Comparison of ENCODE assay signal across 30 cellular contexts in genomic region chr17:9468937-9469336, GRCh38.
DNase-seq lines count a peak whose midpoint lies in the region; ATAC-seq and TF ChIP-seq lines count a peak whose summit lies in the region.
"Had no signal": no experiment of that assay in that cellular context is flagged by ENCODE, and none has a peak within 500 bp of the region (broad histone marks: within the 10 kb centered on the region; RNA-seq: fewer than 3 reads in every experiment).

No MANE protein-coding gene starts in this region.

- H3K4me3 Mint-ChIP-seq in activated CD8-positive, alpha-beta memory T cell treated with anti-CD3 and anti-CD28 coated beads, Interleukin-2, amount 10 ng/mL, durations not matched to agents 7 days and 5 days = no peak overlapping the region
- no peak overlapping the region for H3K4me3 Mint-ChIP-seq in central memory CD8-positive, alpha-beta T cell
- H3K4me3 Mint-ChIP-seq in neural progenitor cell = no peak overlapping the region
- H3K4me3 Mint-ChIP-seq: activated naive CD8-positive, alpha-beta T cell; B cell; nephron progenitor cell had no signal

- H2AFZ ChIP-seq in DND-41 (ENCODE audit: low read depth, low read length) = peak overlapping the region; percentile 68; the same call in 1 of the 2 replicates
- H2AFZ ChIP-seq in neural progenitor cell (replicated peaks) = no peak overlapping the region
- H2AFZ ChIP-seq: GM23248 had no signal

- H3K79me2 ChIP-seq in DND-41 (ENCODE audit: insufficient read depth, low read length) (no peaks in the 10 kb centered on the region), neural progenitor cell (ENCODE audit: low read depth) (no peaks in the 10 kb centered on the region)

- H3F3A ChIP-seq in neural progenitor cell (ENCODE audit: low read depth) = peaks cover 8% of the 10 kb centered on the region

- H3K36me3 ChIP-seq in DND-41 (ENCODE audit: insufficient read depth, low read length) (no peaks in the 10 kb centered on the region), neural progenitor cell (no peaks in the 10 kb centered on the region), brain microvascular endothelial cell (replicated peaks) (no peaks in the 10 kb centered on the region)
- H3K36me3 ChIP-seq: ascending aorta, cardiac muscle cell, upper lobe of left lung had no signal

- H3K27me3 Mint-ChIP-seq in activated CD8-positive, alpha-beta memory T cell treated with anti-CD3 and anti-CD28 coated beads, Interleukin-2, amount 10 ng/mL, durations not matched to agents 7 days and 5 days = no peaks in the 10 kb centered on the region
- no peaks in the 10 kb centered on the region for H3K27me3 Mint-ChIP-seq in central memory CD8-positive, alpha-beta T cell
- no peaks in the 10 kb centered on the region for H3K27me3 Mint-ChIP-seq in neural progenitor cell (ENCODE audit: insufficient read depth, low read depth)
- H3K27me3 Mint-ChIP-seq: activated naive CD8-positive, alpha-beta T cell; B cell had no signal

- no peaks in the 10 kb centered on the region for H3K9me3 Mint-ChIP-seq in activated CD8-positive, alpha-beta memory T cell treated with anti-CD3 and anti-CD28 coated beads, Interleukin-2, amount 10 ng/mL, durations not matched to agents 7 days and 5 days (ENCODE audit: low read depth)
- no peaks in the 10 kb centered on the region for H3K9me3 Mint-ChIP-seq in central memory CD8-positive, alpha-beta T cell
- peaks cover 3% of the 10 kb centered on the region for H3K9me3 Mint-ChIP-seq in neural progenitor cell
- H3K9me3 Mint-ChIP-seq: nephron progenitor cell had no signal

- H3K27ac Mint-ChIP-seq in activated CD8-positive, alpha-beta memory T cell treated with anti-CD3 and anti-CD28 coated beads, Interleukin-2, amount 10 ng/mL, durations not matched to agents 7 days and 5 days = peak overlapping the region; percentile 92
- peak overlapping the region; percentile 87 for H3K27ac Mint-ChIP-seq in central memory CD8-positive, alpha-beta T cell (ENCODE audit: low read depth)
- peak overlapping the region; percentile 28 for H3K27ac Mint-ChIP-seq in neural progenitor cell
- H3K27ac Mint-ChIP-seq: activated naive CD8-positive, alpha-beta T cell; B cell had no signal

- H3K4me1 ChIP-seq in DND-41 (ENCODE audit: insufficient read depth, low read length) (peaks cover 44% of the 10 kb centered on the region), neural progenitor cell (peaks cover 4% of the 10 kb centered on the region)
- H3K4me1 ChIP-seq: Caco-2, upper lobe of left lung had no signal

- in situ Hi-C loops in brain microvascular endothelial cell (cut with HindIII; ENCODE audit: low pct_ligation_motif_present, low sequenced_read_pairs) = no loop called here

- H3K4me2 ChIP-seq in DND-41 (ENCODE audit: insufficient read depth, low read length) (no peak overlapping the region), neural progenitor cell (no peak overlapping the region)

- H3K4me3 ChIP-seq in DND-41 (ENCODE audit: low read depth in 1 of 2, low read length in 2 of 2) = no peak overlapping the region
- no peak overlapping the region for H3K4me3 ChIP-seq in neural progenitor cell
- H3K4me3 ChIP-seq in brain microvascular endothelial cell (ENCODE audit: low read depth, low read length) = no peak overlapping the region
- H3K4me3 ChIP-seq: ascending aorta, cardiac muscle cell, GM23248, upper lobe of left lung had no signal

- H3K9ac ChIP-seq in DND-41 (ENCODE audit: low read depth, low read length) = peak overlapping the region; percentile 43; the same call in 1 of the 2 replicates
- H3K9ac ChIP-seq in neural progenitor cell = no peak overlapping the region
- H3K9ac ChIP-seq: GM23248 had no signal

- no peak for DNase-seq in activated CD8-positive, alpha-beta memory T cell treated with anti-CD3 and anti-CD28 coated beads, Interleukin-2, amount 10 ng/mL, durations not matched to agents 7 days and 5 days
- DNase-seq in activated CD8-positive, alpha-beta memory T cell treated with anti-CD3 and anti-CD28 coated beads for 24 hours = no peak
- DNase-seq in DND-41 = no peak
- no peak for DNase-seq in central memory CD8-positive, alpha-beta T cell (ENCODE audit: low spot score in 2 of 2)
- no peak for DNase-seq in neural progenitor cell (ENCODE audit: low spot score)
- DNase-seq in brain microvascular endothelial cell = no peak
- DNase-seq in NCI-H187 (lab: John Stamatoyannopoulos, UW) = no peak
- DNase-seq: ACHN; activated CD4-positive, CD25-positive, alpha-beta regulatory T cell treated with anti-CD3 and anti-CD28 coated beads, Interleukin-2, amount 50 U/mL, for 72 hours; Caco-2; erythroblast; GM23248; KG1; kidney; left ventricle myocardium superior; NCI-H1417; NCI-H2081; NCI-H2227 treated with DMSO at 0.1 percent for 48 hours; NCI-H526; nephron progenitor cell; OCI-M1; stimulated activated CD4-positive, alpha-beta T cell treated with anti-CD3 and anti-CD28 coated beads, Interleukin-15, amount 100 ng/mL, for 24 hours; stimulated activated CD4-positive, alpha-beta T cell treated with anti-CD3 and anti-CD28 coated beads, Interleukin-4, amount 100 ng/mL, for 4 hours had no signal

- TF ChIP-seq CTCF in DND-41 (IDR thresholded peaks at IDR 0.05; ENCODE audit: borderline replicate concordance, extremely low read depth, low read length, poor library complexity, severe bottlenecking) (no peak), neural progenitor cell (IDR thresholded peaks at IDR 0.05) (no peak), brain microvascular endothelial cell (IDR thresholded peaks at IDR 0.05; ENCODE audit: low read depth, low read length, missing control alignments) (no peak)

- H4K20me1 ChIP-seq in DND-41 (ENCODE audit: insufficient read depth, low read length) (no peaks in the 10 kb centered on the region), neural progenitor cell (ENCODE audit: low read depth) (no peaks in the 10 kb centered on the region)

- peak overlapping the region; percentile 88 for H3K27ac ChIP-seq in DND-41 (ENCODE audit: low read length)
- no peak overlapping the region for H3K27ac ChIP-seq in neural progenitor cell
- H3K27ac ChIP-seq in brain microvascular endothelial cell = no peak overlapping the region
- H3K27ac ChIP-seq: ascending aorta, cardiac muscle cell, GM23248, RWPE1, upper lobe of left lung had no signal

- CTCF ChIA-PET in activated CD8-positive, alpha-beta memory T cell treated with anti-CD3 and anti-CD28 coated beads, Interleukin-2, amount 10 ng/mL, durations not matched to agents 7 days and 5 days (lab: Charles Lee) = interaction anchor here (0.5 to 1.5 kb wide), 2 partner anchors 9 to 183 kb away, joined by 3 to 4 read pairs; no protein-coding TSS in a partner anchor

- peaks cover 34% of the 10 kb centered on the region for H3K4me1 Mint-ChIP-seq in activated CD8-positive, alpha-beta memory T cell treated with anti-CD3 and anti-CD28 coated beads, Interleukin-2, amount 10 ng/mL, durations not matched to agents 7 days and 5 days
- H3K4me1 Mint-ChIP-seq in central memory CD8-positive, alpha-beta T cell = peaks cover 48% of the 10 kb centered on the region
- peaks cover 12% of the 10 kb centered on the region for H3K4me1 Mint-ChIP-seq in neural progenitor cell

- ATAC-seq in activated CD8-positive, alpha-beta memory T cell treated with anti-CD3 and anti-CD28 coated beads, Interleukin-2, amount 10 ng/mL, durations not matched to agents 7 days and 5 days = no peak
- ATAC-seq in DND-41 (ENCODE audit: insufficient read depth, low read depth) (no peak), GM18907 (IDR thresholded peaks at IDR 0.05; ENCODE audit: unreplicated experiment) (no peak)
- no peak for ATAC-seq in central memory CD8-positive, alpha-beta T cell (replicated peaks; ENCODE audit: extremely low read depth, poor library complexity, severe bottlenecking)

- H3K27me3 ChIP-seq in DND-41 (ENCODE audit: insufficient read depth, low read length, poor library complexity) = no peaks in the 10 kb centered on the region
- H3K27me3 ChIP-seq in neural progenitor cell = no peaks in the 10 kb centered on the region
- no peaks in the 10 kb centered on the region for H3K27me3 ChIP-seq in brain microvascular endothelial cell (replicated peaks)
- H3K27me3 ChIP-seq: ascending aorta, cardiac muscle cell, upper lobe of left lung had no signal

- H3K9me3 ChIP-seq in DND-41 (ENCODE audit: insufficient read depth, low read length, severe bottlenecking) (no peaks in the 10 kb centered on the region), neural progenitor cell (ENCODE audit: low read depth) (no peaks in the 10 kb centered on the region)
- H3K9me3 ChIP-seq: ascending aorta, Caco-2, upper lobe of left lung had no signal

- peaks cover 6% of the 10 kb centered on the region for H3K36me3 Mint-ChIP-seq in activated CD8-positive, alpha-beta memory T cell treated with anti-CD3 and anti-CD28 coated beads, Interleukin-2, amount 10 ng/mL, durations not matched to agents 7 days and 5 days
- no peaks in the 10 kb centered on the region for H3K36me3 Mint-ChIP-seq in central memory CD8-positive, alpha-beta T cell (ENCODE audit: insufficient read depth)
- peaks cover 3% of the 10 kb centered on the region for H3K36me3 Mint-ChIP-seq in neural progenitor cell

Comparison
In these comparisons a context has a peak if more than half of its experiments do, and no peak if none do; other contexts are left out.
1. H3K27ac Mint-ChIP-seq: peak in every context shown above with its lines; median percentile 92 in activated CD8-positive, alpha-beta memory T cell treated with anti-CD3 and anti-CD28 coated beads, Interleukin-2, amount 10 ng/mL, durations not matched to agents 7 days and 5 days; 87 in central memory CD8-positive, alpha-beta T cell; 28 in neural progenitor cell.